31 cellular contexts compared by ENCODE assay signal in the genomic region with DNA sequence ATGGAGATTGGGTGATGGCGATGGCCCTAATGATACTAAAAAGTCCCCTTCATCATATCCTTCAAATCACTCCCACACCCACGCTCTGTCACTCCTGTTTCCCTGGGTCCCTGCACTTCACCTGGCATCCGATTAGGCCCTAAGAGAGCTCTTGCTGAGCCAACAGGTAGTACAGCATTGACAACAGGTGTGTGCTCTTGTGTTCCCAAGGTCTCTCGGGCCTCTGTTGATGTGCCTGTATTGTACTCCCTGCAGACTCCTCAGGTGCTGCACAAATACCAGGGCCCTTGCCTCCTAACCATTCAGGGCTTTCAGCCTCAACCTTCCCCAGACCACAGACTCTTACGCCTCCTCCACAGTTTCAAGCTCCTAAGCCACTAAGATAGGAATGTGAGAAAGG.
"Had no signal": no experiment of that assay in that cellular context is flagged by ENCODE, and none has a peak within 500 bp of the region (broad histone marks: within the 10 kb centered on the region; RNA-seq: fewer than 3 reads in every experiment).

No MANE protein-coding gene starts in this region.

- H3K4me3 Mint-ChIP-seq: activated B cell treated with CpG ODN at 0.5 μM for 24 hours; activated CD8-positive, alpha-beta T cell treated with anti-CD3 and anti-CD28 coated beads for 36 hours; activated naive CD4-positive, alpha-beta T cell treated with anti-CD3 and anti-CD28 coated beads, Interleukin-2, amount 10 ng/mL, durations not matched to agents 7 days and 5 days; activated naive CD8-positive, alpha-beta T cell treated with anti-CD3 and anti-CD28 coated beads, Interleukin-2, amount 10 ng/mL, durations not matched to agents 7 days and 5 days; activated T-cell treated with anti-CD3 and anti-CD28 coated beads, Interleukin-2, amount 50 U/mL, for 4 hours; activated T-helper 17 cell treated with anti-CD3 and anti-CD28 coated beads, Interleukin-2, amount 50 U/mL, for 72 hours; brain; central memory CD8-positive, alpha-beta T cell; T-helper 17 cell; T-helper 2 cell treated with Interferon-gamma antibody and Interleukin-4, amounts not matched to agents 5 μg/mL and 100 μg/mL, for 36 hours had no signal

- H3K27ac ChIP-seq: ascending aorta, breast epithelium, foreskin keratinocyte, gastrocnemius medialis, heart left ventricle, WERI-Rb-1 had no signal

- H3K27me3 ChIP-seq: ascending aorta, breast epithelium, gastrocnemius medialis, heart left ventricle had no signal

- H3K4me1 Mint-ChIP-seq: activated B cell treated with CpG ODN at 0.5 μM for 24 hours; activated naive CD4-positive, alpha-beta T cell treated with anti-CD3 and anti-CD28 coated beads, Interleukin-2, amount 10 ng/mL, durations not matched to agents 7 days and 5 days; activated T-helper 17 cell treated with anti-CD3 and anti-CD28 coated beads, Interleukin-2, amount 50 U/mL, for 72 hours; central memory CD8-positive, alpha-beta T cell had no signal

- H3K4me1 ChIP-seq: ascending aorta, breast epithelium, foreskin keratinocyte had no signal

- ATAC-seq: activated CD4-positive, CD25-positive, alpha-beta regulatory T cell treated with anti-CD3 and anti-CD28 coated beads, Interleukin-2, amount 50 U/mL, for 24 hours; activated CD8-positive, alpha-beta T cell treated with anti-CD3 and anti-CD28 coated beads for 36 hours; activated naive CD4-positive, alpha-beta T cell treated with anti-CD3 and anti-CD28 coated beads, Interleukin-2, amount 50 U/mL, for 72 hours; activated T-cell treated with anti-CD3 and anti-CD28 coated beads, Interleukin-2, amount 50 U/mL, for 4 hours; activated T-helper 17 cell treated with anti-CD3 and anti-CD28 coated beads, Interleukin-2, amount 50 U/mL, for 72 hours; esophagus mucosa; foreskin keratinocyte; gastrocnemius medialis; heart left ventricle; T-helper 17 cell had no signal

- H3K9me3 ChIP-seq: ascending aorta, breast epithelium, gastrocnemius medialis, heart left ventricle had no signal

- H3K4me3 ChIP-seq: ascending aorta, breast epithelium, gastrocnemius medialis, heart left ventricle had no signal

- H3K36me3 Mint-ChIP-seq: activated naive CD4-positive, alpha-beta T cell treated with anti-CD3 and anti-CD28 coated beads, Interleukin-2, amount 10 ng/mL, durations not matched to agents 7 days and 5 days; activated naive CD4-positive, alpha-beta T cell treated with anti-CD3 and anti-CD28 coated beads, Interleukin-2, amount 50 U/mL, for 72 hours; activated naive CD8-positive, alpha-beta T cell treated with anti-CD3 and anti-CD28 coated beads, Interleukin-2, amount 10 ng/mL, durations not matched to agents 7 days and 5 days; brain had no signal

- H3K9me3 Mint-ChIP-seq: activated B cell treated with CpG ODN at 0.5 μM for 24 hours; activated CD8-positive, alpha-beta T cell treated with anti-CD3 and anti-CD28 coated beads for 36 hours; activated naive CD4-positive, alpha-beta T cell treated with anti-CD3 and anti-CD28 coated beads, Interleukin-2, amount 10 ng/mL, durations not matched to agents 7 days and 5 days; activated naive CD4-positive, alpha-beta T cell treated with anti-CD3 and anti-CD28 coated beads, Interleukin-2, amount 50 U/mL, for 72 hours; activated T-cell treated with anti-CD3 and anti-CD28 coated beads, Interleukin-2, amount 50 U/mL, for 4 hours; activated T-helper 17 cell treated with anti-CD3 and anti-CD28 coated beads, Interleukin-2, amount 50 U/mL, for 72 hours; brain; central memory CD8-positive, alpha-beta T cell; T-helper 2 cell treated with Interferon-gamma antibody and Interleukin-4, amounts not matched to agents 5 μg/mL and 100 μg/mL, for 36 hours had no signal

- H3K36me3 ChIP-seq: ascending aorta, breast epithelium, gastrocnemius medialis, heart left ventricle, WERI-Rb-1 had no signal

- DNase-seq: activated B cell treated with CpG ODN at 0.5 μM for 24 hours; activated CD4-positive, alpha-beta T cell treated with anti-CD3 and anti-CD28 coated beads for 48 hours; activated CD4-positive, alpha-beta T cell treated with anti-CD3 and anti-CD28 coated beads, Interleukin-2, amount 50 U/mL, for 1 hour; activated CD4-positive, alpha-beta T cell treated with anti-CD3 and anti-CD28 coated beads, Interleukin-2, amount 50 U/mL, for 48 hours; activated CD8-positive, alpha-beta memory T cell treated with anti-CD3 and anti-CD28 coated beads for 24 hours; activated CD8-positive, alpha-beta T cell treated with anti-CD3 and anti-CD28 coated beads for 36 hours; activated gamma-delta T cell; activated naive CD4-positive, alpha-beta T cell; activated naive CD4-positive, alpha-beta T cell treated with anti-CD3 and anti-CD28 coated beads, Interleukin-2, amount 10 ng/mL, durations not matched to agents 7 days and 5 days; activated naive CD8-positive, alpha-beta T cell treated with anti-CD3 and anti-CD28 coated beads, Interleukin-2, amount 10 ng/mL, durations not matched to agents 7 days and 5 days; activated T-cell treated with anti-CD3 and anti-CD28 coated beads, Interleukin-2, amount 50 U/mL, for 4 hours; cortex of kidney; dermis blood vessel endothelial cell; effector CD8-positive, alpha-beta T cell; foreskin keratinocyte; gastrocnemius medialis; glutamatergic neuron; heart left ventricle; T-helper 1 cell; T-helper 17 cell; T1000; WERI-Rb-1 had no signal

- H3K27ac Mint-ChIP-seq: activated B cell treated with CpG ODN at 0.5 μM for 24 hours; activated CD8-positive, alpha-beta T cell treated with anti-CD3 and anti-CD28 coated beads for 36 hours; activated naive CD4-positive, alpha-beta T cell treated with anti-CD3 and anti-CD28 coated beads, Interleukin-2, amount 10 ng/mL, durations not matched to agents 7 days and 5 days; activated naive CD4-positive, alpha-beta T cell treated with anti-CD3 and anti-CD28 coated beads, Interleukin-2, amount 50 U/mL, for 72 hours; activated naive CD8-positive, alpha-beta T cell treated with anti-CD3 and anti-CD28 coated beads, Interleukin-2, amount 10 ng/mL, durations not matched to agents 7 days and 5 days; activated T-helper 17 cell treated with anti-CD3 and anti-CD28 coated beads, Interleukin-2, amount 50 U/mL, for 72 hours; brain; T-helper 17 cell; T-helper 2 cell treated with Interferon-gamma antibody and Interleukin-4, amounts not matched to agents 5 μg/mL and 100 μg/mL, for 36 hours had no signal
